ENCODE assay signal across 8 cellular contexts in genomic region chr6:31042801-31043200, GRCh38. TPM values are rescaled to one million over a fixed set of nuclear protein-coding genes. Genes with fewer than 3 reads are reported as not detected.
DNase-seq lines count a peak whose midpoint lies in the region; ATAC-seq and TF ChIP-seq lines count a peak whose summit lies in the region.

No MANE protein-coding gene starts in this region.

- intact Hi-C loops in activated CD4-positive, alpha-beta T cell treated with anti-CD3 and anti-CD28 coated beads, Interleukin-2, amount 10 ng/mL, durations not matched to agents 24 days and 14 days (cut with micrococcal nuclease) = loop anchor here (10.0 kb wide), 1 partner anchor 128 kb away; the partner anchor contains the start of gene VARS2

- peaks cover 7% of the 10 kb centered on the region for H3K4me1 Mint-ChIP-seq in activated CD4-positive, alpha-beta T cell treated with anti-CD3 and anti-CD28 coated beads, Interleukin-2, amount 10 ng/mL, durations not matched to agents 24 days and 14 days

- peaks cover 22% of the 10 kb centered on the region for H3K27me3 Mint-ChIP-seq in activated CD4-positive, alpha-beta T cell treated with anti-CD3 and anti-CD28 coated beads, Interleukin-2, amount 10 ng/mL, durations not matched to agents 24 days and 14 days

- H3K36me3 ChIP-seq in fibroblast of lung (ENCODE audit: control insufficient read depth, insufficient read depth, low read length) (no peaks in the 10 kb centered on the region), parathyroid adenoma (ENCODE audit: control insufficient read depth, insufficient read depth, low read length) (no peaks in the 10 kb centered on the region)

- H2AFZ ChIP-seq in fibroblast of lung (ENCODE audit: low read length) (peak overlapping the region; percentile 57), parathyroid adenoma (peak overlapping the region; percentile 35)

- H3K4me3 Mint-ChIP-seq in activated CD4-positive, alpha-beta T cell treated with anti-CD3 and anti-CD28 coated beads, Interleukin-2, amount 10 ng/mL, durations not matched to agents 24 days and 14 days = peak overlapping the region; percentile 61

- no peak for ATAC-seq in HG03039 (IDR thresholded peaks at IDR 0.05; ENCODE audit: unreplicated experiment)
- ATAC-seq in HG03457 (IDR thresholded peaks at IDR 0.05; ENCODE audit: unreplicated experiment) = no peak

- H3K79me2 ChIP-seq in fibroblast of lung (ENCODE audit: control insufficient read depth, insufficient read depth, low read length) (no peaks in the 10 kb centered on the region), parathyroid adenoma (no peaks in the 10 kb centered on the region)

- H3K9me3 Mint-ChIP-seq in activated CD4-positive, alpha-beta T cell treated with anti-CD3 and anti-CD28 coated beads, Interleukin-2, amount 10 ng/mL, durations not matched to agents 24 days and 14 days = no peaks in the 10 kb centered on the region

- H3K4me3 ChIP-seq in fibroblast of lung (replicated peaks in 1 of 4; ENCODE audit: control extremely low read depth in 1 of 4, insufficient read depth in 1 of 4, low read depth in 3 of 4, low read length in 4 of 4) = no peak overlapping the region
- H3K4me3 ChIP-seq in parathyroid adenoma (ENCODE audit: low read depth, low read length) = no peak overlapping the region

- H3K4me2 ChIP-seq in fibroblast of lung (ENCODE audit: extremely low read depth, insufficient read depth, low read length) (peak overlapping the region; percentile 9), parathyroid adenoma (ENCODE audit: low read length) (peak overlapping the region; percentile 24)

- H4K20me1 ChIP-seq in fibroblast of lung (ENCODE audit: control insufficient read depth, extremely low read depth, insufficient read depth, low read length) = no peaks in the 10 kb centered on the region

- no peak overlapping the region for H3K27ac Mint-ChIP-seq in activated CD4-positive, alpha-beta T cell treated with anti-CD3 and anti-CD28 coated beads, Interleukin-2, amount 10 ng/mL, durations not matched to agents 24 days and 14 days

- peaks cover 16% of the 10 kb centered on the region for H3K27me3 ChIP-seq in fibroblast of lung (ENCODE audit: control insufficient read depth, insufficient read depth, low read length)
- H3K27me3 ChIP-seq in parathyroid adenoma (ENCODE audit: control insufficient read depth, insufficient read depth, low read length) = no peaks in the 10 kb centered on the region

- H3K36me3 Mint-ChIP-seq in activated CD4-positive, alpha-beta T cell treated with anti-CD3 and anti-CD28 coated beads, Interleukin-2, amount 10 ng/mL, durations not matched to agents 24 days and 14 days (ENCODE audit: low read depth) = no peaks in the 10 kb centered on the region

- H3K9me3 ChIP-seq in fibroblast of lung (ENCODE audit: control insufficient read depth, insufficient read depth, low read depth, low read length) = no peaks in the 10 kb centered on the region
- H3K9me3 ChIP-seq in parathyroid adenoma (ENCODE audit: control insufficient read depth, low read length) = no peaks in the 10 kb centered on the region

- DNase-seq in EL = peak; percentile 75
- DNase-seq in LHCN-M2 (ENCODE audit: low read depth) = peak; percentile 44
- DNase-seq in activated CD4-positive, alpha-beta T cell treated with anti-CD3 and anti-CD28 coated beads, Interleukin-2, amount 10 ng/mL, durations not matched to agents 24 days and 14 days = peak; percentile 74
- peak; percentile 45 to 60 for DNase-seq in fibroblast of lung (ENCODE audit: low read depth in 2 of 2)
- DNase-seq in middle frontal gyrus (ENCODE audit: extremely low spot score, low spot score) = no peak

- H3K27ac ChIP-seq in fibroblast of lung (ENCODE audit: insufficient read depth, low read length) (no peak overlapping the region), parathyroid adenoma (no peak overlapping the region)

- H3K4me1 ChIP-seq in fibroblast of lung (ENCODE audit: control insufficient read depth, extremely low read depth, insufficient read depth, low read length) (no peaks in the 10 kb centered on the region), parathyroid adenoma (no peaks in the 10 kb centered on the region)

- H3K9ac ChIP-seq in fibroblast of lung (ENCODE audit: insufficient read depth, low read length) (no peak overlapping the region), parathyroid adenoma (no peak overlapping the region)

- TF ChIP-seq CTCF in fibroblast of lung (conservative IDR thresholded peaks at IDR 0.05 in 1 of 2, IDR thresholded peaks at IDR 0.05 in 1 of 2; ENCODE audit: low read depth in 1 of 2, low read length in 2 of 2) = peak; percentile 57 to 76
- TF ChIP-seq CTCF in parathyroid adenoma (IDR thresholded peaks at IDR 0.05) = peak; percentile 70

RNA-seq across cellular contexts. Expression of gene MUC22, which starts 32.5 kb away (rescaled TPM):
- not detected in 2 replicates for total RNA-seq in LHCN-M2 (2014; rRNA removed)
- polyA plus RNA-seq in LHCN-M2 (2012) = not detected
- total RNA-seq in activated CD4-positive, alpha-beta T cell treated with anti-CD3 and anti-CD28 coated beads, Interleukin-2, amount 10 ng/mL, durations not matched to agents 24 days and 14 days = not detected in 2 replicates
- not detected in 2 replicates for total RNA-seq in fibroblast of lung
- polyA plus RNA-seq in fibroblast of lung = not detected in 2 replicates
- not detected in 2 replicates for polyA plus RNA-seq in fibroblast of lung (2012)
- polyA minus RNA-seq in fibroblast of lung (ENCODE audit: low replicate concordance) = 0.59 TPM in 1 of 2 replicates, not detected in the other

RNA-seq across cellular contexts. Expression of gene MUC21, which starts 59.3 kb away (rescaled TPM):
- total RNA-seq in LHCN-M2 (2014; rRNA removed) (not detected in 2 replicates), fibroblast of lung (not detected in 2 replicates)
- not detected for polyA plus RNA-seq in LHCN-M2 (2012)
- total RNA-seq in activated CD4-positive, alpha-beta T cell treated with anti-CD3 and anti-CD28 coated beads, Interleukin-2, amount 10 ng/mL, durations not matched to agents 24 days and 14 days = not detected in 2 replicates
- not detected in 2 replicates for polyA plus RNA-seq in fibroblast of lung
- polyA plus RNA-seq in fibroblast of lung (2012) = not detected in 2 replicates
- polyA minus RNA-seq in fibroblast of lung (ENCODE audit: low replicate concordance) = not detected in 2 replicates
